13 cellular contexts compared by ENCODE assay signal in the genomic region with DNA sequence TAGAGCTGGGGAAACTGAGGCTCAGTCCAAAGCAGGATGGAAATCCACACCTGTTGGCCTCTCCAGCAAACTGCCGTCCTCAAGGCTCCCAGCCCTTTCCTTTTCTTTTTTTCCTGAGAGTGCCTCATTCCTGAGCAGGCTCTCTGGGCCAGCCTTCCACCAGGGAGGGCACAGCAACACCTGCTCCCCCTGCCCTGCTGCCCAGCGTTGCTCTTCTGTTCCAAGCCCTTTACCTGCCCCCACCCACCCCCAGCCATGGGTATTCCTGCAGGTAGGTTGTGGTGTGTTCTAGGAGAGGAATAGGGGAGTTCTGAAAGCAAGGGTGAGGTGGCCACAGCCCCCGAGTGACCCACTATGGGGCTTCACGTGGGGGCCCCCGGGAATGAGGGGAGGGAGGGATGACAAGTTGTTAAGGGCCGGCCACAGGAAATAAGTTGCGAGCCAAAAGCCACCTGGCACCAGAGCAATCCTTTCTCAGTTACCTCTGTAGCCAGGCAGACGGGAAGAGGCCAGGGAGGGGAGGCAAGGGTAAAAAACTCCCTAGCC. TPM values are rescaled to one million over a fixed set of nuclear protein-coding genes. Genes with fewer than 3 reads are reported as not detected.
A peak's percentile ranks its signal among the peaks of the same experiment; 100 is the strongest.
DNase-seq lines count a peak whose midpoint lies in the region; ATAC-seq and TF ChIP-seq lines count a peak whose summit lies in the region.
"Had no signal": no experiment of that assay in that cellular context is flagged by ENCODE, and none has a peak within 500 bp of the region (broad histone marks: within the 10 kb centered on the region; RNA-seq: fewer than 3 reads in every experiment).

No MANE protein-coding gene starts in this region.

- no peak for DNase-seq in activated T-cell treated with anti-CD3 and anti-CD28 coated beads, Interleukin-2, amount 50 U/mL, for 72 hours
- DNase-seq in activated T-cell treated with anti-CD3 and anti-CD28 coated beads, Interleukin-2, amount 50 U/mL, for 1 hour, result no peak
- no peak for DNase-seq in activated naive CD8-positive, alpha-beta T cell treated with anti-CD3 and anti-CD28 coated beads, Interleukin-2, amount 50 U/mL, for 24 hours
- DNase-seq in lower lobe of right lung (no peak), substantia nigra (lab: John Stamatoyannopoulos, UW) (no peak), occipital lobe (lab: John Stamatoyannopoulos, UW) (no peak)
- no peak for DNase-seq in activated CD4-positive, CD25-positive, alpha-beta regulatory T cell treated with anti-CD3 and anti-CD28 coated beads, Interleukin-2, amount 50 U/mL, for 72 hours
- DNase-seq: activated T-cell treated with anti-CD3 and anti-CD28 coated beads, Interleukin-2, amount 50 U/mL, for 4 hours; NCI-H1436; NCI-H526 treated with DMSO at 0.1 percent for 48 hours; SHP77 treated with DMSO at 0.1 percent for 48 hours had no signal

- H3K4me1 ChIP-seq in lower lobe of right lung, result peaks cover 93% of the 10 kb centered on the region

- peaks cover 78% of the 10 kb centered on the region for H3K36me3 ChIP-seq in lower lobe of right lung
- H3K36me3 ChIP-seq: cardiac muscle cell had no signal

- no peak overlapping the region for H3K4me3 ChIP-seq in lower lobe of right lung
- H3K4me3 ChIP-seq: cardiac muscle cell had no signal

- no peaks in the 10 kb centered on the region for H3K27me3 Mint-ChIP-seq in activated T-cell treated with anti-CD3 and anti-CD28 coated beads, Interleukin-2, amount 50 U/mL, for 72 hours (ENCODE audit: low read depth)
- no peaks in the 10 kb centered on the region for H3K27me3 Mint-ChIP-seq in activated naive CD8-positive, alpha-beta T cell treated with anti-CD3 and anti-CD28 coated beads, Interleukin-2, amount 50 U/mL, for 24 hours

- TF ChIP-seq CTCF in lower lobe of right lung (IDR thresholded peaks at IDR 0.05), result no peak

- no peak overlapping the region for H3K4me3 Mint-ChIP-seq in activated T-cell treated with anti-CD3 and anti-CD28 coated beads, Interleukin-2, amount 50 U/mL, for 72 hours
- no peak overlapping the region for H3K4me3 Mint-ChIP-seq in activated naive CD8-positive, alpha-beta T cell treated with anti-CD3 and anti-CD28 coated beads, Interleukin-2, amount 50 U/mL, for 24 hours
- H3K4me3 Mint-ChIP-seq: activated T-cell treated with anti-CD3 and anti-CD28 coated beads, Interleukin-2, amount 50 U/mL, for 4 hours had no signal

- H3K27me3 ChIP-seq in lower lobe of right lung (ENCODE audit: low read depth), result no peaks in the 10 kb centered on the region
- H3K27me3 ChIP-seq: cardiac muscle cell had no signal

- H3K9me3 Mint-ChIP-seq in activated T-cell treated with anti-CD3 and anti-CD28 coated beads, Interleukin-2, amount 50 U/mL, for 72 hours, result no peaks in the 10 kb centered on the region
- H3K9me3 Mint-ChIP-seq in activated naive CD8-positive, alpha-beta T cell treated with anti-CD3 and anti-CD28 coated beads, Interleukin-2, amount 50 U/mL, for 24 hours, result no peaks in the 10 kb centered on the region
- H3K9me3 Mint-ChIP-seq: activated T-cell treated with anti-CD3 and anti-CD28 coated beads, Interleukin-2, amount 50 U/mL, for 4 hours had no signal

- peaks cover 96% of the 10 kb centered on the region for H3K4me1 Mint-ChIP-seq in activated T-cell treated with anti-CD3 and anti-CD28 coated beads, Interleukin-2, amount 50 U/mL, for 72 hours (ENCODE audit: low read depth)
- peaks cover 95% of the 10 kb centered on the region for H3K4me1 Mint-ChIP-seq in activated naive CD8-positive, alpha-beta T cell treated with anti-CD3 and anti-CD28 coated beads, Interleukin-2, amount 50 U/mL, for 24 hours

- intact Hi-C loops in lower lobe of right lung (cut with DNase I), result no loop called here

- peaks cover 0 to 5% of the 10 kb centered on the region in 2 donors for H3K36me3 Mint-ChIP-seq in activated T-cell treated with anti-CD3 and anti-CD28 coated beads, Interleukin-2, amount 50 U/mL, for 72 hours (ENCODE audit: insufficient read depth in 2 of 2)
- peaks cover 55% of the 10 kb centered on the region for H3K36me3 Mint-ChIP-seq in activated naive CD8-positive, alpha-beta T cell treated with anti-CD3 and anti-CD28 coated beads, Interleukin-2, amount 50 U/mL, for 24 hours (ENCODE audit: low read depth)

- no peaks in the 10 kb centered on the region for H3K9me3 ChIP-seq in lower lobe of right lung

- peak overlapping the region; percentile 57 for H3K27ac Mint-ChIP-seq in activated T-cell treated with anti-CD3 and anti-CD28 coated beads, Interleukin-2, amount 50 U/mL, for 72 hours
- H3K27ac Mint-ChIP-seq in activated naive CD8-positive, alpha-beta T cell treated with anti-CD3 and anti-CD28 coated beads, Interleukin-2, amount 50 U/mL, for 24 hours, result peak overlapping the region; percentile 78

- H3K27ac ChIP-seq in lower lobe of right lung, result peak overlapping the region; percentile 80
- peak overlapping the region; percentile 24 for H3K27ac ChIP-seq in substantia nigra (ENCODE audit: low read depth, low read length, poor library complexity, severe bottlenecking)
- H3K27ac ChIP-seq: cardiac muscle cell had no signal

- ATAC-seq in activated T-cell treated with anti-CD3 and anti-CD28 coated beads, Interleukin-2, amount 50 U/mL, for 72 hours (replicated peaks in 1 of 2), result no peak
- ATAC-seq in activated naive CD8-positive, alpha-beta T cell treated with anti-CD3 and anti-CD28 coated beads, Interleukin-2, amount 50 U/mL, for 24 hours, result no peak
- ATAC-seq in lower lobe of right lung, result no peak
- ATAC-seq in HG02623 (IDR thresholded peaks at IDR 0.05; ENCODE audit: unreplicated experiment), result no peak
- ATAC-seq: activated T-cell treated with anti-CD3 and anti-CD28 coated beads, Interleukin-2, amount 50 U/mL, for 4 hours had no signal

RNA-seq across cellular contexts. Expression of a gene that starts 19.3 kb away (rescaled TPM):
- total RNA-seq in activated T-cell treated with anti-CD3 and anti-CD28 coated beads, Interleukin-2, amount 50 U/mL, for 72 hours, result 10 to 100 TPM; 70.1 to 70.5 TPM
- total RNA-seq in lower lobe of right lung (117 TPM), occipital lobe (8.1 TPM)

RNA-seq across cellular contexts. Expression of a gene that starts 34.5 kb away (rescaled TPM):
- total RNA-seq in activated T-cell treated with anti-CD3 and anti-CD28 coated beads, Interleukin-2, amount 50 U/mL, for 72 hours, result under 1 TPM; 0.35 to 0.43 TPM
- total RNA-seq in lower lobe of right lung (0.32 TPM), occipital lobe (under 0.01 TPM)
